ENCODE assay signal across 31 cellular contexts in genomic region chr10:560314-560992, GRCh38.
DNase-seq lines count a peak whose midpoint lies in the region; ATAC-seq and TF ChIP-seq lines count a peak whose summit lies in the region.
"Had no signal": no experiment of that assay in that cellular context is flagged by ENCODE, and none has a peak within 500 bp of the region (broad histone marks: within the 10 kb centered on the region; RNA-seq: fewer than 3 reads in every experiment).

No MANE protein-coding gene starts in this region.

- no peak overlapping the region for H3K27ac ChIP-seq in BLaER1 treated with 17β-estradiol and CSF1 and Interleukin-3, amounts not matched to agents 10 nM and 100 nM
- H3K27ac ChIP-seq in mesenchymal stem cell (ENCODE audit: low read length, poor library complexity, severe bottlenecking), result no peak overlapping the region
- peak overlapping the region in 1 of 4 donors; percentile 75 for H3K27ac ChIP-seq in upper lobe of left lung
- H3K27ac ChIP-seq: cardiac muscle cell, colonic mucosa, ovary had no signal

- H3K4me2 ChIP-seq in BLaER1 treated with 17β-estradiol and CSF1 and Interleukin-3, amounts not matched to agents 10 nM and 100 nM, result peak overlapping the region in 8 of 11 experiments; percentile 68 to 91 (median 80); a peak in 13 of 22 replicates
- no peak overlapping the region for H3K4me2 ChIP-seq in mesenchymal stem cell (ENCODE audit: low read length, poor library complexity, severe bottlenecking)

- no peak overlapping the region for H3K4me3 ChIP-seq in BLaER1 treated with 17β-estradiol and CSF1 and Interleukin-3, amounts not matched to agents 10 nM and 100 nM
- H3K4me3 ChIP-seq in mesenchymal stem cell (ENCODE audit: insufficient read depth in 1 of 2, low read depth in 1 of 2, low read length in 2 of 2) (no peak overlapping the region), upper lobe of left lung (no peak overlapping the region), BE2C (ENCODE audit: low read depth, low read length) (no peak overlapping the region)
- H3K4me3 ChIP-seq: cardiac muscle cell, colonic mucosa, heart left ventricle, ovary had no signal

- H3K9me3 ChIP-seq in BLaER1 treated with 17β-estradiol and CSF1 and Interleukin-3, amounts not matched to agents 10 nM and 100 nM (replicated peaks in 1 of 11), result peaks cover 20 to 28% (median 23%) of the 10 kb centered on the region in 11 experiments
- H3K9me3 ChIP-seq in mesenchymal stem cell (ENCODE audit: control insufficient read depth, low read length) (peaks cover 13% of the 10 kb centered on the region), upper lobe of left lung (peaks cover 0 to 6% (median 0%) of the 10 kb centered on the region in 4 donors), BE2C (no peaks in the 10 kb centered on the region; the same call in 1 of the 2 replicates)
- H3K9me3 ChIP-seq: colonic mucosa, ovary had no signal

- H3K4me1 ChIP-seq in BLaER1 treated with 17β-estradiol and CSF1 and Interleukin-3, amounts not matched to agents 10 nM and 100 nM, result peaks cover 8 to 74% (median 66%) of the 10 kb centered on the region in 10 experiments; a peak in 17 of 20 replicates
- H3K4me1 ChIP-seq in mesenchymal stem cell (ENCODE audit: control insufficient read depth, insufficient read depth, low read depth, low read length) (peaks cover 41% of the 10 kb centered on the region), upper lobe of left lung (peaks cover 0 to 5% (median 0%) of the 10 kb centered on the region in 4 donors), BE2C (0 out of 2 replicates have a peak, but pooled peaks cover 3% of the 10 kb centered on the region)
- H3K4me1 ChIP-seq: colonic mucosa had no signal

- H3K4ac ChIP-seq in mesenchymal stem cell (ENCODE audit: low read depth in 1 of 2, low read length in 2 of 2), result no peak overlapping the region

- TF ChIP-seq CTCF in brain (conservative IDR thresholded peaks at IDR 0.05) (no peak), progenitor cell of endocrine pancreas (IDR thresholded peaks at IDR 0.05; ENCODE audit: unreplicated experiment) (no peak), HFFc6 (IDR thresholded peaks at IDR 0.05) (no peak), upper lobe of left lung (IDR thresholded peaks at IDR 0.05) (no peak), BE2C (IDR thresholded peaks at IDR 0.05; ENCODE audit: low read depth, low read length) (no peak)

- H3K4me3 Mint-ChIP-seq in brain, result no peak overlapping the region
- no peak overlapping the region for H3K4me3 Mint-ChIP-seq in progenitor cell of endocrine pancreas (ENCODE audit: low read depth)
- H3K4me3 Mint-ChIP-seq in HFFc6, result no peak overlapping the region
- H3K4me3 Mint-ChIP-seq: activated B cell treated with CpG ODN at 0.5 μM for 24 hours; activated naive CD8-positive, alpha-beta T cell; B cell; effector memory CD8-positive, alpha-beta T cell had no signal

- H2BK15ac ChIP-seq in mesenchymal stem cell (ENCODE audit: low read depth, poor library complexity, severe bottlenecking), result no peak overlapping the region

- no peak overlapping the region for H3K23ac ChIP-seq in mesenchymal stem cell (ENCODE audit: low read length in 2 of 2)

- no peaks in the 10 kb centered on the region for H3K27me3 Mint-ChIP-seq in brain
- no peaks in the 10 kb centered on the region for H3K27me3 Mint-ChIP-seq in progenitor cell of endocrine pancreas
- peaks cover 6% of the 10 kb centered on the region for H3K27me3 Mint-ChIP-seq in HFFc6 (ENCODE audit: insufficient read depth)

- H3K27ac Mint-ChIP-seq in brain (peak overlapping the region in 4 of 5 experiments; percentile 7 to 79 (median 40)), progenitor cell of endocrine pancreas (peak overlapping the region; percentile 87), HFFc6 (no peak overlapping the region)
- H3K27ac Mint-ChIP-seq: activated B cell treated with CpG ODN at 0.5 μM for 24 hours; activated naive CD8-positive, alpha-beta T cell; activated T-helper 2 cell treated with anti-CD3 and anti-CD28 coated beads, Interferon-gamma antibody, Interleukin-2, Interleukin-4, amounts not matched to agents 10 μg/mL and 5 μg/mL and 100 μg/mL, durations not matched to agents 14 hours and 24 hours and 36 hours; B cell; effector memory CD8-positive, alpha-beta T cell had no signal

- DNase-seq in mesenchymal stem cell (no peak), progenitor cell of endocrine pancreas (ENCODE audit: low spot score, unreplicated experiment) (no peak), HFFc6 (no peak), upper lobe of left lung (no peak), BE2C (no peak)
- no peak for DNase-seq in stimulated activated CD4-positive, alpha-beta T cell treated with anti-CD3 and anti-CD28 coated beads, Interleukin-4, amount 100 ng/mL, for 4 hours
- DNase-seq: activated B cell treated with CpG ODN at 0.5 μM for 24 hours; activated CD4-positive, alpha-beta T cell treated with anti-CD3 and anti-CD28 coated beads, Interleukin-2, amount 50 U/mL, for 48 hours; anterior cingulate cortex; colonic mucosa; effector memory CD8-positive, alpha-beta T cell; GF-D8; H7; heart left ventricle; left colon; naive B cell; NCI-H1092 treated with DMSO at 0.1 percent for 48 hours; NCI-H187; NCI-H2171 treated with DMSO at 0.1 percent for 48 hours; NCI-H510A treated with DMSO at 0.1 percent for 48 hours; NK-92 treated with Interleukin-12 subunit alpha and Interleukin-12 subunit beta, amount 100 ng/mL, for 24 hours; ovary; stimulated activated CD4-positive, alpha-beta T cell treated with anti-CD3 and anti-CD28 coated beads, Interleukin-15, amount 100 ng/mL, for 24 hours; stimulated activated naive CD4-positive, alpha-beta T cell had no signal

- peaks cover 0 to 57% (median 27%) of the 10 kb centered on the region in 11 experiments; a peak in 14 of 22 replicates for H4K20me1 ChIP-seq in BLaER1 treated with 17β-estradiol and CSF1 and Interleukin-3, amounts not matched to agents 10 nM and 100 nM

- H3K79me1 ChIP-seq in mesenchymal stem cell (replicated peaks; ENCODE audit: low read length, poor library complexity, severe bottlenecking), result peaks cover 38% of the 10 kb centered on the region

- peaks cover 0 to 18% (median 11%) of the 10 kb centered on the region in 11 experiments; a peak in 13 of 22 replicates for H3K36me3 ChIP-seq in BLaER1 treated with 17β-estradiol and CSF1 and Interleukin-3, amounts not matched to agents 10 nM and 100 nM
- H3K36me3 ChIP-seq in mesenchymal stem cell (ENCODE audit: control insufficient read depth in 1 of 2, insufficient read depth in 2 of 2, low read depth in 1 of 2, low read length in 2 of 2), result peaks cover 0 to 6% of the 10 kb centered on the region in 2 experiments
- H3K36me3 ChIP-seq in upper lobe of left lung, result no peaks in the 10 kb centered on the region
- H3K36me3 ChIP-seq in BE2C, result no peaks in the 10 kb centered on the region
- H3K36me3 ChIP-seq: cardiac muscle cell, colonic mucosa, heart left ventricle, ovary had no signal

- ATAC-seq in upper lobe of left lung (ENCODE audit: low FRiP score in 2 of 2), result no peak
- ATAC-seq: effector memory CD8-positive, alpha-beta T cell; left colon; Panc1 had no signal

- no peak for TF ChIP-seq POLR2A in upper lobe of left lung (IDR thresholded peaks at IDR 0.05)

- H2BK12ac ChIP-seq in mesenchymal stem cell (ENCODE audit: low read length in 2 of 2), result no peak overlapping the region

- no peak overlapping the region for H3K14ac ChIP-seq in mesenchymal stem cell (ENCODE audit: low read length in 2 of 2)

- H4K8ac ChIP-seq in mesenchymal stem cell (ENCODE audit: low read length), result no peak overlapping the region

- peaks cover 21 to 31% (median 26%) of the 10 kb centered on the region in 5 experiments for H3K9me3 Mint-ChIP-seq in brain
- peaks cover 27% of the 10 kb centered on the region for H3K9me3 Mint-ChIP-seq in progenitor cell of endocrine pancreas (ENCODE audit: low read depth)
- H3K9me3 Mint-ChIP-seq in HFFc6, result peaks cover 24% of the 10 kb centered on the region
- H3K9me3 Mint-ChIP-seq: activated T-helper 2 cell treated with anti-CD3 and anti-CD28 coated beads, Interferon-gamma antibody, Interleukin-2, Interleukin-4, amounts not matched to agents 10 μg/mL and 5 μg/mL and 100 μg/mL, durations not matched to agents 14 hours and 24 hours and 36 hours had no signal

- H4K91ac ChIP-seq in mesenchymal stem cell (ENCODE audit: low read length), result no peak overlapping the region

- no peak for TF ChIP-seq EP300 in upper lobe of left lung (IDR thresholded peaks at IDR 0.05)

- WGBS in mesenchymal stem cell, result 95% methylated on average over 10 of the region's 11 CpGs
- WGBS in upper lobe of left lung, 2 donors, result 72 to 90% methylated on average over 11 of the region's 11 CpGs

- H2BK5ac ChIP-seq in mesenchymal stem cell (ENCODE audit: low read depth, low read length, poor library complexity, severe bottlenecking), result no peak overlapping the region

- H3K4me1 Mint-ChIP-seq in brain (peaks cover 79% of the 10 kb centered on the region), progenitor cell of endocrine pancreas (ENCODE audit: low read depth) (peaks cover 48% of the 10 kb centered on the region), HFFc6 (ENCODE audit: low read depth) (peaks cover 50% of the 10 kb centered on the region)
- H3K4me1 Mint-ChIP-seq: activated B cell treated with CpG ODN at 0.5 μM for 24 hours, B cell had no signal

- H3K36me3 Mint-ChIP-seq in brain, result peaks cover 34% of the 10 kb centered on the region
- peaks cover 19% of the 10 kb centered on the region for H3K36me3 Mint-ChIP-seq in progenitor cell of endocrine pancreas (ENCODE audit: insufficient read depth)
- H3K36me3 Mint-ChIP-seq in HFFc6 (ENCODE audit: low read depth), result peaks cover 24% of the 10 kb centered on the region

- H2AK5ac ChIP-seq in mesenchymal stem cell (ENCODE audit: low read length, severe bottlenecking), result peak overlapping the region; percentile 12

- H3K27me3 ChIP-seq in BLaER1 treated with 17β-estradiol and CSF1 and Interleukin-3, amounts not matched to agents 10 nM and 100 nM, result peaks cover 0 to 14% (median 0%) of the 10 kb centered on the region in 11 experiments; a peak in 2 of 22 replicates
- H3K27me3 ChIP-seq in mesenchymal stem cell (ENCODE audit: control insufficient read depth in 1 of 2, insufficient read depth in 1 of 2, low read length in 2 of 2) (no peaks in the 10 kb centered on the region), upper lobe of left lung (no peaks in the 10 kb centered on the region), BE2C (no peaks in the 10 kb centered on the region)
- H3K27me3 ChIP-seq: cardiac muscle cell, colonic mucosa, heart left ventricle, ovary had no signal

- no peak overlapping the region for H2AFZ ChIP-seq in mesenchymal stem cell (ENCODE audit: low read depth, low read length)

- no peak overlapping the region for H2BK120ac ChIP-seq in mesenchymal stem cell (ENCODE audit: low read depth, low read length)

- no peak overlapping the region for H3K18ac ChIP-seq in mesenchymal stem cell (ENCODE audit: low read depth in 1 of 2, low read length in 2 of 2)

- H3K9ac ChIP-seq in BLaER1 treated with 17β-estradiol and CSF1 and Interleukin-3, amounts not matched to agents 10 nM and 100 nM, result no peak overlapping the region
- H3K9ac ChIP-seq in mesenchymal stem cell (ENCODE audit: low read length), result no peak overlapping the region
